9 cellular contexts compared by ENCODE assay signal in genomic region chr3:128497305-128498126, GRCh38. TPM values are rescaled to one million over a fixed set of nuclear protein-coding genes. Genes with fewer than 3 reads are reported as not detected.
DNase-seq lines count a peak whose midpoint lies in the region; ATAC-seq and TF ChIP-seq lines count a peak whose summit lies in the region.
"Had no signal": no experiment of that assay in that cellular context is flagged by ENCODE, and none has a peak within 500 bp of the region (broad histone marks: within the 10 kb centered on the region; RNA-seq: fewer than 3 reads in every experiment).

No MANE protein-coding gene starts in this region.

- H3K9me3 ChIP-seq in iPS-18c (ENCODE audit: control insufficient read depth, insufficient read depth, low read length) (no peaks in the 10 kb centered on the region), smooth muscle cell (replicated peaks; ENCODE audit: low read depth) (no peaks in the 10 kb centered on the region)

- peaks cover 8% of the 10 kb centered on the region for H3K4me1 ChIP-seq in smooth muscle cell (ENCODE audit: low read depth)

- WGBS in smooth muscle cell (ENCODE audit: low lambda C conversion rate): 2% methylated on average over 73 of the region's 77 CpGs

- H3K4me3 ChIP-seq in GM06990 (replicated peaks; ENCODE audit: low read depth, low read length) (peak overlapping the region; percentile 40), astrocyte of the cerebellum (ENCODE audit: low read depth, low read length) (peak overlapping the region; percentile 51), iPS-18c (ENCODE audit: insufficient read depth, low read depth, low read length) (peak overlapping the region; percentile 50), smooth muscle cell (peak overlapping the region; percentile 64)

- no peak for ATAC-seq in GM19395 (IDR thresholded peaks at IDR 0.05; ENCODE audit: unreplicated experiment)

- no peaks in the 10 kb centered on the region for H3K36me3 ChIP-seq in GM06990 (ENCODE audit: control insufficient read depth, insufficient read depth, low read length)
- no peaks in the 10 kb centered on the region for H3K36me3 ChIP-seq in smooth muscle cell (ENCODE audit: low read depth)

- no peak overlapping the region for H3K27ac ChIP-seq in smooth muscle cell (ENCODE audit: low read depth)

- in situ Hi-C loops in astrocyte of the cerebellum (cut with HindIII; ENCODE audit: low sequenced_read_pairs): no loop called here

- no peaks in the 10 kb centered on the region for H3K79me2 ChIP-seq in smooth muscle cell (ENCODE audit: low read depth)

- peaks cover 45% of the 10 kb centered on the region for H4K20me1 ChIP-seq in smooth muscle cell (ENCODE audit: low read depth)

- peak overlapping the region; percentile 34 for H3K9ac ChIP-seq in smooth muscle cell (ENCODE audit: low read depth)

- H3F3A ChIP-seq in smooth muscle cell (ENCODE audit: low read depth): peaks cover 6% of the 10 kb centered on the region

- H3K4me2 ChIP-seq in smooth muscle cell: peak overlapping the region; percentile 90

- DNase-seq in GM06990 (ENCODE audit: extremely low read depth, insufficient read length) (peak; percentile 58), NCI-H1436 treated with DMSO at 0.1 percent for 48 hours (lab: John Stamatoyannopoulos, UW) (peak; percentile 35), T-helper 22 cell (ENCODE audit: low read depth) (peak; percentile 23), astrocyte of the cerebellum (ENCODE audit: low read depth) (no peak), smooth muscle cell (lab: John Stamatoyannopoulos, UW; ENCODE audit: unreplicated experiment) (peak; percentile 76), cortex of kidney (lab: John Stamatoyannopoulos, UW) (no peak)

- H3K27me3 ChIP-seq in GM06990 (replicated peaks; ENCODE audit: control insufficient read depth, insufficient read depth, low read length) (peaks cover 5% of the 10 kb centered on the region), smooth muscle cell (ENCODE audit: low read depth) (peaks cover 49% of the 10 kb centered on the region)

- TF ChIP-seq CTCF in GM06990 (IDR thresholded peaks at IDR 0.05; ENCODE audit: insufficient read depth, low read length, poor library complexity, severe bottlenecking): peak; percentile 67
- TF ChIP-seq CTCF in astrocyte of the cerebellum (IDR thresholded peaks at IDR 0.05; ENCODE audit: low read depth, low read length, missing control alignments): peak; percentile 59
- peak; percentile 79 for TF ChIP-seq CTCF in smooth muscle cell (IDR thresholded peaks at IDR 0.05; ENCODE audit: borderline replicate concordance, insufficient read depth, poor library complexity, severe bottlenecking)

- peak overlapping the region; percentile 66 for H2AFZ ChIP-seq in smooth muscle cell (ENCODE audit: low read depth)

RNA-seq across cellular contexts. Expression of gene GATA2, which starts 4.5 kb away (rescaled TPM):
- 3.2 and 5.8 TPM in 2 replicates for total RNA-seq in smooth muscle cell
- polyA plus RNA-seq in smooth muscle cell: 6.8 and 10.4 TPM in 2 replicates

RNA-seq across cellular contexts. Expression of gene DNAJB8, which starts 30.8 kb away (rescaled TPM):
- not detected in 2 replicates for total RNA-seq in smooth muscle cell
- not detected in 2 replicates for polyA plus RNA-seq in smooth muscle cell
- total RNA-seq: glomerular endothelial cell had no signal

Comparison
In these comparisons a context has a peak if more than half of its experiments do, and no peak if none do; other contexts are left out.
1. DNase-seq: peak in GM06990 (single experiment), NCI-H1436 treated with DMSO at 0.1 percent for 48 hours (single experiment), T-helper 22 cell (single experiment) and smooth muscle cell (single experiment); none in astrocyte of the cerebellum (single experiment) and cortex of kidney (single experiment).
2. Peak in every context shown above with its lines, with median percentiles within 50 percentile points of each other: H3K4me3 ChIP-seq and CTCF ChIP-seq.